8 cellular contexts compared by ENCODE assay signal in the genomic region with DNA sequence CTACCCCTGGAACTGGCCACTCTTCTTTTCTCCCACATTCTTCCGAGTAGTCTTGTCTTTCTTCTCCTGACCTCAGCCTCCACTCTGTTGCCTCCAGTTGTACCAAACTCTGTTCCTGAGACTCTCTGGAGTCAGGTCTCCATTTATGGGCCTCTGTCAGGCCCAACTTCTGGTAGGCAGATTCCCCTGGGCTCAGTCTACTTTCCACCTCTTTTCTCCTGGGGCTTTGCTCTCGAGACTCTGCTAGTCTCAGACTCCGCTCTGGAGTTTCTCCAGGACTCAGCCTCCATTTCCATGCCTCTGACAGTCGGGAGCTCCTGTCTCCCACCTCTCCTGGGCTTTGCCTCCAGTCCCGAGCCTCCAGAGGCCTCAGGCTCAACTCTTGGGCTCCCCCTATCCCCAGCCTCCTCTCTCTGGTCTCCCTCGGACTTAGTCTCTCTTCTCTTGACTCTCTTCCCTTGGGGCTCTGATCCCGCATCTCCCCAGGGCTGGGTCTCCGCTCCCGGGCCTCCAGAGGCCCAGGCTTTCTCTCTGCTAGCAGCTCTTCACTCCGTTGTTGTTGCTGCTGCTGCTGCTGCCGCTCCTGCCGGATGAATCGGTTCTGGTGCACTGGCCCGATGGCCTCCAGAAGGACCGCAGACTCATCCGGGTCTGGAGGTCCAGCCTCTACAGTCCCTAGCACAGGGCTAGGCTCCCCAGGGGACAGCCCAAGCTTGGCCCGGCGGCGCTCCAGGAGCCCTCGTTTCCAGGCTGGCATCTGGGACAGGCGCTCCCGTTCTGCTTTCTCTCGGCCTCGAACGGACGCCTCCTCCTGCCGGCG. TPM values are rescaled to one million over a fixed set of nuclear protein-coding genes. Genes with fewer than 3 reads are reported as not detected.
DNase-seq lines count a peak whose midpoint lies in the region; ATAC-seq and TF ChIP-seq lines count a peak whose summit lies in the region.

No MANE protein-coding gene starts in this region.

- ATAC-seq in lung (ENCODE audit: insufficient read depth, low FRiP score) (no peak), upper lobe of right lung (no peak), HG03457 (IDR thresholded peaks at IDR 0.05; ENCODE audit: unreplicated experiment) (no peak)

- H3K4me1 ChIP-seq in lung (ENCODE audit: control insufficient read depth in 2 of 2, insufficient read depth in 2 of 2, low read length in 2 of 2) = peaks cover 0 to 3% of the 10 kb centered on the region in 2 donors
- H3K4me1 ChIP-seq in upper lobe of right lung = peaks cover 49% of the 10 kb centered on the region

- H3K9me3 ChIP-seq in lung (ENCODE audit: control insufficient read depth in 2 of 2, insufficient read depth in 1 of 2, low read length in 1 of 2) (no peaks in the 10 kb centered on the region), upper lobe of right lung (no peaks in the 10 kb centered on the region)

- in situ Hi-C loops in astrocyte of the spinal cord (cut with HindIII; ENCODE audit: low sequenced_read_pairs) = no loop called here

- DNase-seq in Daoy (ENCODE audit: low read depth) = peak; percentile 56
- peak; percentile 47 for DNase-seq in MV-4-11 (lab: John Stamatoyannopoulos, UW)
- DNase-seq in astrocyte of the spinal cord (ENCODE audit: low read depth, low spot score) = peak; percentile 18
- DNase-seq in lung (ENCODE audit: low spot score) = no peak
- DNase-seq in upper lobe of right lung = no peak
- no peak for DNase-seq in kidney tubule cell (ENCODE audit: low spot score)
- DNase-seq in DMS79 treated with DMSO at 0.1 percent for 48 hours (lab: John Stamatoyannopoulos, UW) = no peak

- H3K36me3 ChIP-seq in lung (ENCODE audit: control insufficient read depth in 2 of 2, insufficient read depth in 2 of 2, low read length in 2 of 2) (peaks cover 0 to 1% of the 10 kb centered on the region in 2 donors), upper lobe of right lung (peaks cover 4% of the 10 kb centered on the region)

- H3K27ac ChIP-seq in lung (ENCODE audit: low read depth in 1 of 2, low read length in 1 of 2) (peak overlapping the region; percentile 90 to 95), upper lobe of right lung (peak overlapping the region; percentile 92)

- no peaks in the 10 kb centered on the region for H3K27me3 ChIP-seq in lung (ENCODE audit: control insufficient read depth, insufficient read depth)
- no peaks in the 10 kb centered on the region for H3K27me3 ChIP-seq in upper lobe of right lung

- intact Hi-C loops in upper lobe of right lung (cut with DNase I) = no loop called here

- peak; percentile 42 for TF ChIP-seq CTCF in astrocyte of the spinal cord (IDR thresholded peaks at IDR 0.05; ENCODE audit: low read depth, low read length)
- no peak for TF ChIP-seq CTCF in lung (IDR thresholded peaks at IDR 0.05; ENCODE audit: control extremely low read depth, extremely low read depth)
- TF ChIP-seq CTCF in upper lobe of right lung (IDR thresholded peaks at IDR 0.05) = peak; percentile 18

- WGBS in lung, 2 donors = 33 to 36% methylated on average over 28 of the region's 28 CpGs

- peak overlapping the region; percentile 87 for H3K4me3 ChIP-seq in astrocyte of the spinal cord (ENCODE audit: low read depth, low read length)
- H3K4me3 ChIP-seq in lung = peak overlapping the region; percentile 66
- H3K4me3 ChIP-seq in upper lobe of right lung = peak overlapping the region; percentile 78

RNA-seq across cellular contexts. Expression of gene PPP1R18, which starts 1.1 kb away (rescaled TPM):
- total RNA-seq in Daoy (2014; rRNA removed; shearing (Covaris generic)) = 71.6 and 77.5 TPM in 2 replicates
- total RNA-seq in lung (10 to 100 TPM; 28.2 to 63.9 TPM), upper lobe of right lung (72.8 TPM)
- polyA plus RNA-seq in lung = 100 to 1,000 TPM in 1 of 2 donors, 10 to 100 TPM in 1; 69.3 to 155 TPM

RNA-seq across cellular contexts. Expression of gene NRM, which starts 5.4 kb away (rescaled TPM):
- 7.5 and 7.8 TPM in 2 replicates for total RNA-seq in Daoy (2014; rRNA removed; shearing (Covaris generic))
- total RNA-seq in lung (10 to 100 TPM in 1 of 2 donors, 1 to 10 TPM in 1; 5.1 to 15.9 TPM), upper lobe of right lung (9.5 TPM)
- polyA plus RNA-seq in lung = 10 to 100 TPM; 16.0 to 18.7 TPM

RNA-seq across cellular contexts. Expression of gene DHX16, which starts 12.6 kb away (rescaled TPM):
- 59.9 and 87.0 TPM in 2 replicates for total RNA-seq in Daoy (2014; rRNA removed; shearing (Covaris generic))
- 10 to 100 TPM; 28.7 to 31.7 TPM for total RNA-seq in lung
- 10 to 100 TPM; 23.4 to 31.4 TPM for polyA plus RNA-seq in lung
- total RNA-seq in upper lobe of right lung = 27.4 TPM

RNA-seq across cellular contexts. Expression of gene MDC1, which starts 31.7 kb away (rescaled TPM):
- 12.6 and 21.9 TPM in 2 replicates for total RNA-seq in Daoy (2014; rRNA removed; shearing (Covaris generic))
- total RNA-seq in lung (10 to 100 TPM; 13.7 to 34.0 TPM), upper lobe of right lung (32.8 TPM)
- 10 to 100 TPM in 1 of 2 donors, 1 to 10 TPM in 1; 9.9 to 11.0 TPM for polyA plus RNA-seq in lung

RNA-seq across cellular contexts. Expression of gene TUBB, which starts 34.8 kb away (rescaled TPM):
- 1,353 and 1,355 TPM in 2 replicates for total RNA-seq in Daoy (2014; rRNA removed; shearing (Covaris generic))
- 100 to 1,000 TPM; 292 to 403 TPM for total RNA-seq in lung
- 100 to 1,000 TPM; 171 to 303 TPM for polyA plus RNA-seq in lung
- 243 TPM for total RNA-seq in upper lobe of right lung

Comparison
In these comparisons a context has a peak if more than half of its experiments do, and no peak if none do; other contexts are left out.
1. DNase-seq: peak in Daoy (single experiment), MV-4-11 (single experiment) and astrocyte of the spinal cord (single experiment); none in lung (single experiment), upper lobe of right lung (single experiment), kidney tubule cell (single experiment) and DMS79 treated with DMSO at 0.1 percent for 48 hours (single experiment).
2. Peak in every context shown above with its lines, with median percentiles within 50 percentile points of each other: H3K4me3 ChIP-seq.